In genomic region chr10:111297351-111297848, GRCh38 we compare ENCODE assay signal across 17 cellular contexts.
DNase-seq lines count a peak whose midpoint lies in the region; ATAC-seq, FAIRE-seq and TF ChIP-seq lines count a peak whose summit lies in the region.
"Had no signal": no experiment of that assay in that cellular context is flagged by ENCODE, and none has a peak within 500 bp of the region (broad histone marks: within the 10 kb centered on the region; RNA-seq: fewer than 3 reads in every experiment).

No MANE protein-coding gene starts in this region.

- no peaks in the 10 kb centered on the region for H3K4me1 Mint-ChIP-seq in activated naive CD4-positive, alpha-beta T cell treated with anti-CD3 and anti-CD28 coated beads for 36 hours (ENCODE audit: low read depth)

- no peak overlapping the region for H3K4me3 ChIP-seq in rectal smooth muscle tissue (ENCODE audit: low read length)
- H3K4me3 ChIP-seq in ovary, result no peak overlapping the region
- H3K4me3 ChIP-seq: BLaER1, heart left ventricle, pancreas had no signal

- H3K27ac ChIP-seq in foreskin keratinocyte (no peak overlapping the region), rectal smooth muscle tissue (ENCODE audit: low read depth, low read length) (peak overlapping the region; percentile 38), ovary (no peak overlapping the region)
- H3K27ac ChIP-seq: BLaER1, heart left ventricle, pancreas had no signal

- FAIRE-seq in RCC 7860 (lab: Jason Lieb, UNC), result no peak
- FAIRE-seq in GM12892 (lab: Jason Lieb, UNC), result no peak
- FAIRE-seq: pancreas had no signal

- TF ChIP-seq CTCF in foreskin keratinocyte (conservative IDR thresholded peaks at IDR 0.05), result no peak
- TF ChIP-seq CTCF in ovary (IDR thresholded peaks at IDR 0.05), result no peak

- peaks cover 27% of the 10 kb centered on the region for H3K27me3 Mint-ChIP-seq in activated naive CD4-positive, alpha-beta T cell treated with anti-CD3 and anti-CD28 coated beads for 36 hours (ENCODE audit: low read depth)

- DNase-seq in EH (ENCODE audit: low read depth) (peak; percentile 74), RCC 7860 (ENCODE audit: low spot score) (peak; percentile 13), foreskin keratinocyte (peak in 1 of 2 donors; percentile 3), GM12892 (ENCODE audit: insufficient read length) (no peak), ovary (no peak), NCI-H146 (lab: John Stamatoyannopoulos, UW) (no peak)
- DNase-seq in activated naive CD4-positive, alpha-beta T cell treated with anti-CD3 and anti-CD28 coated beads for 36 hours, result no peak
- DNase-seq: activated T-cell treated with anti-CD3 and anti-CD28 coated beads, Interleukin-2, amount 50 U/mL, for 4 hours; heart left ventricle; Kasumi-1; NCI-H2081; NK-92 treated with Interleukin-12 subunit alpha and Interleukin-12 subunit beta, amount 100 ng/mL, for 24 hours; pancreas; SW 1271 had no signal

- no peak for TF ChIP-seq EP300 in ovary (IDR thresholded peaks at IDR 0.05)

- no peak overlapping the region for H3K27ac Mint-ChIP-seq in activated naive CD4-positive, alpha-beta T cell treated with anti-CD3 and anti-CD28 coated beads for 36 hours

- intact Hi-C loops in ovary (cut with DNase I), result no loop called here
- intact Hi-C loops in activated naive CD4-positive, alpha-beta T cell treated with anti-CD3 and anti-CD28 coated beads for 36 hours (cut with micrococcal nuclease), result no loop called here

- H3K4me3 Mint-ChIP-seq in activated naive CD4-positive, alpha-beta T cell treated with anti-CD3 and anti-CD28 coated beads for 36 hours, result no peak overlapping the region
- H3K4me3 Mint-ChIP-seq: activated T-cell treated with anti-CD3 and anti-CD28 coated beads, Interleukin-2, amount 50 U/mL, for 4 hours had no signal

- 68 to 80% (median 74%) methylated on average over 6 of the region's 6 CpGs for WGBS in ovary, 3 donors

- H3K36me3 ChIP-seq in rectal smooth muscle tissue (ENCODE audit: control insufficient read depth, insufficient read depth, low read length), result no peaks in the 10 kb centered on the region
- no peaks in the 10 kb centered on the region for H3K36me3 ChIP-seq in ovary
- H3K36me3 ChIP-seq: BLaER1, heart left ventricle, pancreas had no signal

- H3K9ac ChIP-seq in rectal smooth muscle tissue (ENCODE audit: low read length), result no peak overlapping the region
- H3K9ac ChIP-seq: BLaER1 had no signal

- H3K9me3 Mint-ChIP-seq in activated naive CD4-positive, alpha-beta T cell treated with anti-CD3 and anti-CD28 coated beads for 36 hours, result no peaks in the 10 kb centered on the region
- H3K9me3 Mint-ChIP-seq: activated T-cell treated with anti-CD3 and anti-CD28 coated beads, Interleukin-2, amount 50 U/mL, for 4 hours had no signal

- no peaks in the 10 kb centered on the region for H3K27me3 ChIP-seq in foreskin keratinocyte
- no peaks in the 10 kb centered on the region for H3K27me3 ChIP-seq in rectal smooth muscle tissue (ENCODE audit: control insufficient read depth, insufficient read depth, low read length)
- H3K27me3 ChIP-seq in ovary, result no peaks in the 10 kb centered on the region
- H3K27me3 ChIP-seq: BLaER1, pancreas had no signal

- no peak for TF ChIP-seq POLR2A in GM12892 (IDR thresholded peaks at IDR 0.05; ENCODE audit: low read depth, low read length)
- no peak for TF ChIP-seq POLR2A in ovary (IDR thresholded peaks at IDR 0.05)

- no peaks in the 10 kb centered on the region for H3K36me3 Mint-ChIP-seq in activated naive CD4-positive, alpha-beta T cell treated with anti-CD3 and anti-CD28 coated beads for 36 hours (ENCODE audit: low read depth)

- ATAC-seq in foreskin keratinocyte, result peak; percentile 26
- ATAC-seq: activated CD4-positive, CD25-positive, alpha-beta regulatory T cell treated with anti-CD3 and anti-CD28 coated beads, Interleukin-2, amount 50 U/mL, for 24 hours; activated T-cell treated with anti-CD3 and anti-CD28 coated beads, Interleukin-2, amount 50 U/mL, for 4 hours had no signal

- CTCF ChIA-PET in activated naive CD4-positive, alpha-beta T cell treated with anti-CD3 and anti-CD28 coated beads for 36 hours (lab: Charles Lee), result interaction anchor here (0.6 kb wide), 1 partner anchor 10 kb away, joined by 4 read pairs; no protein-coding TSS in a partner anchor

- H3K4me1 ChIP-seq in foreskin keratinocyte (no peaks in the 10 kb centered on the region), rectal smooth muscle tissue (ENCODE audit: control insufficient read depth, insufficient read depth, low read length) (no peaks in the 10 kb centered on the region), ovary (ENCODE audit: insufficient read depth) (no peaks in the 10 kb centered on the region)
- H3K4me1 ChIP-seq: BLaER1, heart left ventricle, pancreas had no signal

- no peaks in the 10 kb centered on the region for H3K9me3 ChIP-seq in ovary
- H3K9me3 ChIP-seq: BLaER1, heart left ventricle, pancreas had no signal

Comparison
In these comparisons a context has a peak if more than half of its experiments do, and no peak if none do; other contexts are left out.
1. DNase-seq: peak in EH (single experiment) and RCC 7860 (single experiment); none in GM12892 (single experiment), ovary (0 of 5), activated naive CD4-positive, alpha-beta T cell treated with anti-CD3 and anti-CD28 coated beads for 36 hours (single experiment) and NCI-H146 (single experiment).